Comparison of ENCODE assay signal across 8 cellular contexts in the genomic region with DNA sequence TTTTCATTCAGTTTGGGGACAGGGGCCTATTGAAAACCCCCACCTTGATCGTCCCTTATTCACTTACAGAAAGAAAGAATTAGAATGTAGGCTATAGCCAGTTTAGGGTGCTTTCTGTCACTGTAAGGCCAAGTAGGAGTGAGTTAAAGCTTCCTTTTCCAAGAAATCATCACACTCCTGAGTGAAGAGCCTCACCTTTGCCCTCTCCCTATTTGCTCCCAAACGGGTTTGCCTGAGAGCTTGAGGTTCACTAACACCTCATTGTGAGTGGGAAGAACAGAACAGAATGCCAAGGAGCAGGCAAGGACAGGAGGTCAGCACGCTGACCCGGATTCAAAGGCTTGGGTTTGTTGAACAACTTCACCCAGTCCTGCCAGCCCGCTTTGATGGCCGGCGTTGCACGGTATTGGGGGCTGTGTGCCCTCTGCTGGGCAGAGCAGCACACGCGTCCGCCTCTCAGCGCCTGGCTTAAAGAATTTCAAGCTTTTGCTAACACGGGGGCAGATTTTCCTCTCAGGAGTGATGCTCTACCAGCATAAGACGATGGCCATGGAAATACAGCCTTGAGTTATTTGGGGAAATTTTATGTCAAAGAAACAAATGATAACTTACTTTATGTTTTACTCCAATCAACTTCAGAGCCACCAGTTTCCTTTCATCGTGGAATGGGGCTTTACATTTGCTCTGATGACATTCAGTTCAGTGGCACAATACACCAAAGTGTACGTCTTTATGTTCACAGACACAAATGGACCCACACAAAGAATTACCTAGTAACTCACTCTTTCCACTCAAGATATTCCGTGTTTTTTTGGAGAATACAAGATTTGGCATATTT.
DNase-seq lines count a peak whose midpoint lies in the region; FAIRE-seq and TF ChIP-seq lines count a peak whose summit lies in the region.

No MANE protein-coding gene starts in this region.

- no peaks in the 10 kb centered on the region for H3K9me2 ChIP-seq in GM23248 (ENCODE audit: insufficient read depth)

- H3K9me3 ChIP-seq in GM23248 (ENCODE audit: low read depth) (no peaks in the 10 kb centered on the region), astrocyte (ENCODE audit: insufficient read depth, low read depth, low read length) (no peaks in the 10 kb centered on the region)

- POLR2A ChIA-PET in activated CD4-positive, alpha-beta memory T cell treated with anti-CD3 and anti-CD28 coated beads for 36 hours (lab: Charles Lee): no interaction called here
- POLR2A ChIA-PET in activated CD4-positive, alpha-beta memory T cell treated with anti-CD3 and anti-CD28 coated beads, Interleukin-2, amount 10 ng/mL, durations not matched to agents 7 days and 5 days (lab: Charles Lee): no interaction called here

- H3F3A ChIP-seq in GM23248 (ENCODE audit: insufficient read depth): no peaks in the 10 kb centered on the region

- H3K27me3 ChIP-seq in GM23248 (replicated peaks; ENCODE audit: insufficient read depth): no peaks in the 10 kb centered on the region
- H3K27me3 ChIP-seq in astrocyte (ENCODE audit: insufficient read depth, low read length): no peaks in the 10 kb centered on the region

- peak; percentile 11 for DNase-seq in activated CD4-positive, alpha-beta memory T cell treated with anti-CD3 and anti-CD28 coated beads for 36 hours
- DNase-seq in activated CD4-positive, alpha-beta memory T cell treated with anti-CD3 and anti-CD28 coated beads, Interleukin-2, amount 10 ng/mL, durations not matched to agents 7 days and 5 days: no peak
- DNase-seq in GM23248: peak; percentile 19
- peak; percentile 39 for DNase-seq in astrocyte (ENCODE audit: low read depth)
- DNase-seq in inferior parietal cortex (ENCODE audit: extremely low spot score): peak; percentile 62
- DNase-seq in stimulated activated CD4-positive, alpha-beta T cell treated with anti-CD3 and anti-CD28 coated beads, Interleukin-1b, Interleukin-23, amount 100 ng/mL, for 48 hours: peak; percentile 8
- DNase-seq in HCEC 1CT: no peak

- H3K36me3 ChIP-seq in GM23248 (ENCODE audit: low read depth): no peaks in the 10 kb centered on the region
- no peaks in the 10 kb centered on the region for H3K36me3 ChIP-seq in astrocyte (ENCODE audit: insufficient read depth, low read length)

- no peaks in the 10 kb centered on the region for H3K4me1 Mint-ChIP-seq in activated CD4-positive, alpha-beta memory T cell treated with anti-CD3 and anti-CD28 coated beads for 36 hours (ENCODE audit: low read depth)
- no peaks in the 10 kb centered on the region for H3K4me1 Mint-ChIP-seq in activated CD4-positive, alpha-beta memory T cell treated with anti-CD3 and anti-CD28 coated beads, Interleukin-2, amount 10 ng/mL, durations not matched to agents 7 days and 5 days
- H3K4me1 Mint-ChIP-seq in astrocyte (ENCODE audit: low read depth, unreplicated experiment): peaks cover 2% of the 10 kb centered on the region

- CTCF ChIA-PET in activated CD4-positive, alpha-beta memory T cell treated with anti-CD3 and anti-CD28 coated beads for 36 hours (lab: Charles Lee): interaction anchor here (1.3 kb wide), 1 partner anchor 372 kb away, joined by 4 read pairs; no protein-coding TSS in a partner anchor
- CTCF ChIA-PET in activated CD4-positive, alpha-beta memory T cell treated with anti-CD3 and anti-CD28 coated beads, Interleukin-2, amount 10 ng/mL, durations not matched to agents 7 days and 5 days (lab: Charles Lee): no interaction called here

- peaks cover 19% of the 10 kb centered on the region for H3K9me3 Mint-ChIP-seq in activated CD4-positive, alpha-beta memory T cell treated with anti-CD3 and anti-CD28 coated beads for 36 hours
- peaks cover 9% of the 10 kb centered on the region for H3K9me3 Mint-ChIP-seq in activated CD4-positive, alpha-beta memory T cell treated with anti-CD3 and anti-CD28 coated beads, Interleukin-2, amount 10 ng/mL, durations not matched to agents 7 days and 5 days
- peaks cover 2% of the 10 kb centered on the region for H3K9me3 Mint-ChIP-seq in astrocyte (ENCODE audit: unreplicated experiment)

- H3K36me3 Mint-ChIP-seq in activated CD4-positive, alpha-beta memory T cell treated with anti-CD3 and anti-CD28 coated beads for 36 hours: no peaks in the 10 kb centered on the region
- no peaks in the 10 kb centered on the region for H3K36me3 Mint-ChIP-seq in activated CD4-positive, alpha-beta memory T cell treated with anti-CD3 and anti-CD28 coated beads, Interleukin-2, amount 10 ng/mL, durations not matched to agents 7 days and 5 days (ENCODE audit: low read depth)
- peaks cover 6% of the 10 kb centered on the region for H3K36me3 Mint-ChIP-seq in astrocyte (ENCODE audit: low read depth, unreplicated experiment)

- intact Hi-C loops in activated CD4-positive, alpha-beta memory T cell treated with anti-CD3 and anti-CD28 coated beads for 36 hours (cut with micrococcal nuclease): no loop called here

- no peak overlapping the region for H2AFZ ChIP-seq in GM23248
- H2AFZ ChIP-seq in astrocyte (ENCODE audit: low read depth, low read length): peak overlapping the region; percentile 87

- H3K9ac ChIP-seq in GM23248: no peak overlapping the region
- H3K9ac ChIP-seq in astrocyte (ENCODE audit: low read length): no peak overlapping the region

- H3K4me3 Mint-ChIP-seq in activated CD4-positive, alpha-beta memory T cell treated with anti-CD3 and anti-CD28 coated beads for 36 hours: no peak overlapping the region
- H3K4me3 Mint-ChIP-seq in activated CD4-positive, alpha-beta memory T cell treated with anti-CD3 and anti-CD28 coated beads, Interleukin-2, amount 10 ng/mL, durations not matched to agents 7 days and 5 days: no peak overlapping the region
- no peak overlapping the region for H3K4me3 Mint-ChIP-seq in astrocyte (ENCODE audit: unreplicated experiment)

- H3K27ac ChIP-seq in GM23248 (no peak overlapping the region), astrocyte (ENCODE audit: low read depth, low read length) (no peak overlapping the region)

- in situ Hi-C loops in GM23248 (cut with MboI): no loop called here

- H3K27me3 Mint-ChIP-seq in activated CD4-positive, alpha-beta memory T cell treated with anti-CD3 and anti-CD28 coated beads for 36 hours: no peaks in the 10 kb centered on the region
- H3K27me3 Mint-ChIP-seq in activated CD4-positive, alpha-beta memory T cell treated with anti-CD3 and anti-CD28 coated beads, Interleukin-2, amount 10 ng/mL, durations not matched to agents 7 days and 5 days: no peaks in the 10 kb centered on the region
- no peaks in the 10 kb centered on the region for H3K27me3 Mint-ChIP-seq in astrocyte (ENCODE audit: low read depth, unreplicated experiment)

- no peak overlapping the region for H3K4me3 ChIP-seq in GM23248
- no peak overlapping the region for H3K4me3 ChIP-seq in astrocyte (ENCODE audit: insufficient read depth, low read depth, low read length)

- peak; percentile 60 for FAIRE-seq in astrocyte (lab: Jason Lieb, UNC)

- H3K79me2 ChIP-seq in GM23248 (ENCODE audit: insufficient read depth) (no peaks in the 10 kb centered on the region), astrocyte (ENCODE audit: insufficient read depth, low read length) (no peaks in the 10 kb centered on the region)

- H3K4me2 ChIP-seq in GM23248 (ENCODE audit: unreplicated experiment): no peak overlapping the region
- peak overlapping the region; percentile 11 for H3K4me2 ChIP-seq in astrocyte (ENCODE audit: low read length)

- H4K20me1 ChIP-seq in GM23248 (ENCODE audit: insufficient read depth) (no peaks in the 10 kb centered on the region), astrocyte (ENCODE audit: insufficient read depth, low read length) (no peaks in the 10 kb centered on the region)

- no peaks in the 10 kb centered on the region for H3K4me1 ChIP-seq in GM23248 (ENCODE audit: insufficient read depth)
- no peaks in the 10 kb centered on the region for H3K4me1 ChIP-seq in astrocyte (ENCODE audit: insufficient read depth, low read length)

- no peak overlapping the region for H3K27ac Mint-ChIP-seq in activated CD4-positive, alpha-beta memory T cell treated with anti-CD3 and anti-CD28 coated beads for 36 hours
- no peak overlapping the region for H3K27ac Mint-ChIP-seq in activated CD4-positive, alpha-beta memory T cell treated with anti-CD3 and anti-CD28 coated beads, Interleukin-2, amount 10 ng/mL, durations not matched to agents 7 days and 5 days
- peak overlapping the region; percentile 70 for H3K27ac Mint-ChIP-seq in astrocyte (ENCODE audit: unreplicated experiment)

- TF ChIP-seq CTCF in LNCAP (IDR thresholded peaks at IDR 0.05) (peak; percentile 87), astrocyte (IDR thresholded peaks at IDR 0.05; ENCODE audit: insufficient read depth, low read depth, low read length) (peak; percentile 74)

- 73 to 76% methylated on average over 17 of the region's 17 CpGs for WGBS in GM23248 (ENCODE audit: low coverage in 1 of 2, low lambda C conversion rate in 2 of 2, missing lambda C conversion rate in 2 of 2), 2 experiments

Comparison
In these comparisons a context has a peak if more than half of its experiments do, and no peak if none do; other contexts are left out.
1. DNase-seq: peak in activated CD4-positive, alpha-beta memory T cell treated with anti-CD3 and anti-CD28 coated beads for 36 hours (single experiment), GM23248 (single experiment), astrocyte (single experiment), inferior parietal cortex (single experiment) and stimulated activated CD4-positive, alpha-beta T cell treated with anti-CD3 and anti-CD28 coated beads, Interleukin-1b, Interleukin-23, amount 100 ng/mL, for 48 hours (single experiment); none in activated CD4-positive, alpha-beta memory T cell treated with anti-CD3 and anti-CD28 coated beads, Interleukin-2, amount 10 ng/mL, durations not matched to agents 7 days and 5 days (single experiment) and HCEC 1CT (single experiment).